1 cellular context compared by ENCODE assay signal in genomic region chr12:42104784-42105183, GRCh38.
TF ChIP-seq lines count a peak whose summit lies in the region.

No MANE protein-coding gene starts in this region.

TF ChIP-seq in K562, 482 proteins besides CTCF, POLR2A, EP300 and RAD21:
- TF ChIP-seq MEF2A (IDR thresholded peaks at IDR 0.05; ENCODE audit: control insufficient read depth, low read depth, low read length) (no peak), TAF9B (IDR thresholded peaks at IDR 0.05; ENCODE audit: partially characterized antibody) (no peak), ZNF766 (CRISPR knock-in tag; conservative IDR thresholded peaks at IDR 0.05) (no peak), ZBTB11 (CRISPR knock-in tag; IDR thresholded peaks at IDR 0.05) (no peak), BMI1 (IDR thresholded peaks at IDR 0.05; ENCODE audit: low read length) (no peak), EZH2 (IDR thresholded peaks at IDR 0.05; ENCODE audit: borderline replicate concordance, low read depth, low read length) (no peak), PTTG1 (tag; IDR thresholded peaks at IDR 0.05; ENCODE audit: low read depth) (no peak), CBX3 (IDR thresholded peaks at IDR 0.05; ENCODE audit: borderline replicate concordance in 1 of 2, low read length in 2 of 2) (no peak), GATA2 (CRISPR knock-in tag; IDR thresholded peaks at IDR 0.05) (no peak), ZNF76 (CRISPR knock-in tag; IDR thresholded peaks at IDR 0.05; ENCODE audit: borderline replicate concordance) (no peak), CTBP1 (IDR thresholded peaks at IDR 0.05; ENCODE audit: borderline replicate concordance) (no peak), SAFB2 (IDR thresholded peaks at IDR 0.05; ENCODE audit: borderline replicate concordance, low read depth, low read length, severe bottlenecking) (no peak), SMAD4 (CRISPR knock-in tag; conservative IDR thresholded peaks at IDR 0.05) (no peak), SMAD3 (CRISPR knock-in tag; conservative IDR thresholded peaks at IDR 0.05) (no peak), ZNF398 (CRISPR knock-in tag; IDR thresholded peaks at IDR 0.05) (no peak), ZBTB26 (CRISPR knock-in tag; IDR thresholded peaks at IDR 0.05) (no peak)
- TF ChIP-seq, protein P1, sequence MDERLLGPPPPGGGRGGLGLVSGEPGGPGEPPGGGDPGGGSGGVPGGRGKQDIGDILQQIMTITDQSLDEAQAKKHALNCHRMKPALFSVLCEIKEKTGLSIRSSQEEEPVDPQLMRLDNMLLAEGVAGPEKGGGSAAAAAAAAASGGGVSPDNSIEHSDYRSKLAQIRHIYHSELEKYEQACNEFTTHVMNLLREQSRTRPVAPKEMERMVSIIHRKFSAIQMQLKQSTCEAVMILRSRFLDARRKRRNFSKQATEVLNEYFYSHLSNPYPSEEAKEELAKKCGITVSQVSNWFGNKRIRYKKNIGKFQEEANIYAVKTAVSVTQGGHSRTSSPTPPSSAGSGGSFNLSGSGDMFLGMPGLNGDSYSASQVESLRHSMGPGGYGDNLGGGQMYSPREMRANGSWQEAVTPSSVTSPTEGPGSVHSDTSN (CRISPR knock-in tag; IDR thresholded peaks at IDR 0.05; ENCODE audit: low read depth), result no peak
- TF ChIP-seq, protein P1 (tag; conservative IDR thresholded peaks at IDR 0.05; ENCODE audit: low read depth), result no peak
